Comparison of ENCODE assay signal across 3 cellular contexts in the genomic region with DNA sequence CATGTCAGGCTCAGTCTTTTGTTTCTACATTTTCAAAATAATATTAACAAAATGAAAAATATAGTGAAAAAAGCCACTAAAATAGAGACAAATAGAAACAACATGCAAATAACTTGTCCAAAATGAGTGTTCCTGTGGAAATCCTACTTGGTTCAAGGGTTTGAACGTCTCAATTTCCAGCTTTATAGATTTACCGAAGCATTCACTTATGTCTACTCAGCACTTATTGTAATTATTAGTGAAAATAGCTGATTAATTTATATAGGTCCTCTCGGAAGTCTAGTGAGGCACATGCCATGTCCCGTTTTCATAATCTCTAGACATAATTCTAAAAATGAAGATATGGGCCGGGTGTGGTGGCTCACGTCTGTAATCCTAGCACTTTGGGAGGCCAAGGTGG.
TF ChIP-seq lines count a peak whose summit lies in the region.

No MANE protein-coding gene starts in this region.

TF ChIP-seq in A549, 52 proteins besides CTCF, POLR2A, EP300 and RAD21:
- no peak for TF ChIP-seq JUN (IDR thresholded peaks at IDR 0.05)
- TF ChIP-seq, protein P1, sequence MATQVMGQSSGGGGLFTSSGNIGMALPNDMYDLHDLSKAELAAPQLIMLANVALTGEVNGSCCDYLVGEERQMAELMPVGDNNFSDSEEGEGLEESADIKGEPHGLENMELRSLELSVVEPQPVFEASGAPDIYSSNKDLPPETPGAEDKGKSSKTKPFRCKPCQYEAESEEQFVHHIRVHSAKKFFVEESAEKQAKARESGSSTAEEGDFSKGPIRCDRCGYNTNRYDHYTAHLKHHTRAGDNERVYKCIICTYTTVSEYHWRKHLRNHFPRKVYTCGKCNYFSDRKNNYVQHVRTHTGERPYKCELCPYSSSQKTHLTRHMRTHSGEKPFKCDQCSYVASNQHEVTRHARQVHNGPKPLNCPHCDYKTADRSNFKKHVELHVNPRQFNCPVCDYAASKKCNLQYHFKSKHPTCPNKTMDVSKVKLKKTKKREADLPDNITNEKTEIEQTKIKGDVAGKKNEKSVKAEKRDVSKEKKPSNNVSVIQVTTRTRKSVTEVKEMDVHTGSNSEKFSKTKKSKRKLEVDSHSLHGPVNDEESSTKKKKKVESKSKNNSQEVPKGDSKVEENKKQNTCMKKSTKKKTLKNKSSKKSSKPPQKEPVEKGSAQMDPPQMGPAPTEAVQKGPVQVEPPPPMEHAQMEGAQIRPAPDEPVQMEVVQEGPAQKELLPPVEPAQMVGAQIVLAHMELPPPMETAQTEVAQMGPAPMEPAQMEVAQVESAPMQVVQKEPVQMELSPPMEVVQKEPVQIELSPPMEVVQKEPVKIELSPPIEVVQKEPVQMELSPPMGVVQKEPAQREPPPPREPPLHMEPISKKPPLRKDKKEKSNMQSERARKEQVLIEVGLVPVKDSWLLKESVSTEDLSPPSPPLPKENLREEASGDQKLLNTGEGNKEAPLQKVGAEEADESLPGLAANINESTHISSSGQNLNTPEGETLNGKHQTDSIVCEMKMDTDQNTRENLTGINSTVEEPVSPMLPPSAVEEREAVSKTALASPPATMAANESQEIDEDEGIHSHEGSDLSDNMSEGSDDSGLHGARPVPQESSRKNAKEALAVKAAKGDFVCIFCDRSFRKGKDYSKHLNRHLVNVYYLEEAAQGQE (IDR thresholded peaks at IDR 0.05), result no peak
- peak; percentile 89 for TF ChIP-seq MAFK (IDR thresholded peaks at IDR 0.05; ENCODE audit: partially characterized antibody)

TF ChIP-seq in IMR-90, 13 proteins besides CTCF, POLR2A, EP300 and RAD21:
- TF ChIP-seq MAFK (IDR thresholded peaks at IDR 0.05; ENCODE audit: low read depth, low read length) (peak; percentile 93), MAZ (IDR thresholded peaks at IDR 0.05; ENCODE audit: borderline replicate concordance, low read depth, low read length) (no peak)

TF ChIP-seq in H1, 55 proteins besides CTCF, POLR2A, EP300 and RAD21:
- TF ChIP-seq TBP (IDR thresholded peaks at IDR 0.05; ENCODE audit: low read depth, low read length) (no peak), MAFK (IDR thresholded peaks at IDR 0.05; ENCODE audit: low read depth, low read length) (peak; percentile 53; the same call in 1 of the 2 replicates)
TF ChIP-seq in H1: peak in this region for 1.
